8 cellular contexts compared by ENCODE assay signal in genomic region chr15:48644827-48645557, GRCh38. TPM values are rescaled to one million over a fixed set of nuclear protein-coding genes. Genes with fewer than 3 reads are reported as not detected.
DNase-seq lines count a peak whose midpoint lies in the region; ATAC-seq and TF ChIP-seq lines count a peak whose summit lies in the region.

No MANE protein-coding gene starts in this region.

- ATAC-seq in HG02623 (IDR thresholded peaks at IDR 0.05; ENCODE audit: unreplicated experiment) (peak; percentile 34), left lung (peak; percentile 59)
- ATAC-seq in stimulated activated naive CD8-positive, alpha-beta T cell treated with anti-CD3 and anti-CD28 coated beads, Interleukin-15, Interleukin-2, amounts not matched to agents 100 U/mL and 50 U/mL, for 24 hours, result peak; percentile 34

- H3K36me3 ChIP-seq in left lung, result no peaks in the 10 kb centered on the region

- peak overlapping the region; percentile 62 to 89 for H3K27ac ChIP-seq in left lung

- H3K4me1 ChIP-seq in left lung, result peaks cover 0 to 24% of the 10 kb centered on the region in 2 donors

- DNase-seq in stimulated activated CD4-positive, alpha-beta T cell treated with anti-CD3 and anti-CD28 coated beads, Interleukin-15, amount 100 ng/mL, for 24 hours, result peak; percentile 25
- no peak for DNase-seq in stimulated activated CD4-positive, alpha-beta T cell treated with anti-CD3 and anti-CD28 coated beads, Interleukin-4, amount 100 ng/mL, for 1 hour
- DNase-seq in NCI-H460 (ENCODE audit: extremely low read depth, low read depth) (peak; percentile 15), dedifferentiated amniotic fluid mesenchymal stem cell (ENCODE audit: extremely low spot score) (peak; percentile 34), left lung (peak; percentile 44 to 86), NCI-H2081 (lab: John Stamatoyannopoulos, UW) (no peak)
- peak; percentile 18 for DNase-seq in stimulated activated naive CD8-positive, alpha-beta T cell treated with anti-CD3 and anti-CD28 coated beads, Interleukin-15, Interleukin-2, amounts not matched to agents 100 U/mL and 50 U/mL, for 24 hours

- H3K9me3 ChIP-seq in left lung, result no peaks in the 10 kb centered on the region

- intact Hi-C loops in left lung (cut with DNase I), result no loop called here

- H3K4me3 ChIP-seq in left lung, result peak overlapping the region; percentile 57 to 60

- no peak for TF ChIP-seq CTCF in left lung (IDR thresholded peaks at IDR 0.05)

- H3K27me3 ChIP-seq in left lung, result peaks cover 14 to 38% of the 10 kb centered on the region in 2 donors

RNA-seq across cellular contexts. Expression of gene FBN1, which starts 0.5 kb away (rescaled TPM):
- 9.3 and 9.9 TPM in 2 replicates for total RNA-seq in NCI-H460 (2014; rRNA removed; shearing (Covaris generic))
- 9.4 and 12.1 TPM in 2 replicates for polyA plus RNA-seq in NCI-H460 (2014; cell fraction: nucleus; rRNA removed)
- 100 to 1,000 TPM in 1 of 2 donors, 10 to 100 TPM in 1; 91.5 to 144 TPM for total RNA-seq in left lung

Comparison
In these comparisons a context has a peak if more than half of its experiments do, and no peak if none do; other contexts are left out.
1. DNase-seq: peak in stimulated activated CD4-positive, alpha-beta T cell treated with anti-CD3 and anti-CD28 coated beads, Interleukin-15, amount 100 ng/mL, for 24 hours (single experiment), NCI-H460 (single experiment), dedifferentiated amniotic fluid mesenchymal stem cell (single experiment), left lung (2 of 2) and stimulated activated naive CD8-positive, alpha-beta T cell treated with anti-CD3 and anti-CD28 coated beads, Interleukin-15, Interleukin-2, amounts not matched to agents 100 U/mL and 50 U/mL, for 24 hours (single experiment); none in stimulated activated CD4-positive, alpha-beta T cell treated with anti-CD3 and anti-CD28 coated beads, Interleukin-4, amount 100 ng/mL, for 1 hour (single experiment) and NCI-H2081 (0 of 2).
2. Peak in every context shown above with its lines, with median percentiles within 50 percentile points of each other: ATAC-seq.